ENCODE assay signal across 1 cellular context in genomic region chr10:32149257-32149955, GRCh38.
TF ChIP-seq lines count a peak whose summit lies in the region.

No MANE protein-coding gene starts in this region.

TF ChIP-seq in HEK293, 187 proteins besides CTCF, POLR2A, EP300 and RAD21 (continued from another document):
- TF ChIP-seq ZNF518A (tag by site-specific recombination; conservative IDR thresholded peaks at IDR 0.05; ENCODE audit: low read depth) (peak; percentile 26; the same call in 1 of the 2 replicates), SP3 (tag by site-specific recombination; IDR thresholded peaks at IDR 0.05) (peak; percentile 26; the same call in 1 of the 2 replicates), GLIS1 (tag by site-specific recombination; IDR thresholded peaks at IDR 0.05) (peak; percentile 98), INSM2 (tag by site-specific recombination; IDR thresholded peaks at IDR 0.05) (peak; percentile 96), ZNF600 (tag by site-specific recombination; IDR thresholded peaks at IDR 0.05) (peak; percentile 96), IKZF3 (tag by site-specific recombination; IDR thresholded peaks at IDR 0.05) (0 out of 2 replicates have a peak, but pooled peaks have one; percentile 20), OSR2 (tag by site-specific recombination; IDR thresholded peaks at IDR 0.05) (peak; percentile 92), ZNF175 (tag by site-specific recombination; IDR thresholded peaks at IDR 0.05) (no peak), ZFP3 (tag by site-specific recombination; IDR thresholded peaks at IDR 0.05; ENCODE audit: low read depth) (no peak), ZXDB (tag by site-specific recombination; IDR thresholded peaks at IDR 0.05) (peak; percentile 57; the same call in 1 of the 2 replicates)
